ENCODE assay signal across 27 cellular contexts in genomic region chr17:46866325-46866724, GRCh38. TPM values are rescaled to one million over a fixed set of nuclear protein-coding genes. Genes with fewer than 3 reads are reported as not detected.
DNase-seq lines count a peak whose midpoint lies in the region; ATAC-seq and TF ChIP-seq lines count a peak whose summit lies in the region.
"Had no signal": no experiment of that assay in that cellular context is flagged by ENCODE, and none has a peak within 500 bp of the region (broad histone marks: within the 10 kb centered on the region; RNA-seq: fewer than 3 reads in every experiment).

No MANE protein-coding gene starts in this region.

- POLR2A ChIA-PET in HEK293 (lab: Yijun Ruan, JAX) = interaction anchor here (1.0 kb wide), 1 partner anchor 25 kb away, joined by 3 read pairs; no protein-coding TSS in a partner anchor

- ATAC-seq in left ventricle myocardium superior = no peak
- ATAC-seq in HG03039 (IDR thresholded peaks at IDR 0.05; ENCODE audit: unreplicated experiment) = no peak
- ATAC-seq: A549, Panc1, T-cell had no signal

- TF ChIP-seq CTCF in HEK293 (tag by site-specific recombination; IDR thresholded peaks at IDR 0.05) (no peak), endodermal cell (conservative IDR thresholded peaks at IDR 0.05) (no peak), osteocyte (IDR thresholded peaks at IDR 0.05) (no peak)

- H3K27me3 Mint-ChIP-seq in endodermal cell (ENCODE audit: insufficient read depth) (peaks cover 17% of the 10 kb centered on the region), osteocyte (ENCODE audit: unreplicated experiment) (peaks cover 3% of the 10 kb centered on the region)

- H3K9me3 Mint-ChIP-seq in endodermal cell = no peaks in the 10 kb centered on the region
- no peaks in the 10 kb centered on the region for H3K9me3 Mint-ChIP-seq in osteocyte (ENCODE audit: unreplicated experiment)
- H3K9me3 Mint-ChIP-seq: CD8-positive, alpha-beta memory T cell; T-cell had no signal

- no peak overlapping the region for H3K27ac ChIP-seq in HEK293 (ENCODE audit: extremely low read depth, low read depth, low read length)
- H3K27ac ChIP-seq in endodermal cell (ENCODE audit: low read depth, low read length) = no peak overlapping the region
- H3K27ac ChIP-seq: A549, C4-2B, RWPE1 had no signal

- no peaks in the 10 kb centered on the region for H3K36me3 Mint-ChIP-seq in endodermal cell (ENCODE audit: low read depth)
- H3K36me3 Mint-ChIP-seq in osteocyte (ENCODE audit: unreplicated experiment) = no peaks in the 10 kb centered on the region
- H3K36me3 Mint-ChIP-seq: T-cell had no signal

- intact Hi-C loops in left ventricle myocardium superior (cut with micrococcal nuclease) = no loop called here

- H3K4me1 ChIP-seq in HEK293 (ENCODE audit: control insufficient read depth, insufficient read depth, low read length) (0 out of 2 replicates have a peak, but pooled peaks cover 3% of the 10 kb centered on the region), endodermal cell (ENCODE audit: control insufficient read depth, insufficient read depth, low read length) (no peaks in the 10 kb centered on the region)

- no peaks in the 10 kb centered on the region for H3K36me3 ChIP-seq in HEK293 (ENCODE audit: control insufficient read depth in 2 of 2, insufficient read depth in 1 of 2, low read length in 2 of 2)
- H3K36me3 ChIP-seq in endodermal cell (ENCODE audit: control insufficient read depth, insufficient read depth, low read length) = no peaks in the 10 kb centered on the region

- 84 to 88% methylated on average over 7 to 8 of the region's 8 CpGs for WGBS in endodermal cell (ENCODE audit: insufficient coverage in 1 of 2, insufficient read length in 1 of 2), 2 experiments

- H3K27ac Mint-ChIP-seq in endodermal cell = no peak overlapping the region
- no peak overlapping the region for H3K27ac Mint-ChIP-seq in osteocyte (ENCODE audit: unreplicated experiment)
- H3K27ac Mint-ChIP-seq: CD8-positive, alpha-beta memory T cell; T-cell had no signal

- H3K4me3 Mint-ChIP-seq in endodermal cell (no peak overlapping the region), osteocyte (ENCODE audit: unreplicated experiment) (no peak overlapping the region)
- H3K4me3 Mint-ChIP-seq: CD8-positive, alpha-beta memory T cell; T-cell had no signal

- DNase-seq in NCI-H526 (lab: John Stamatoyannopoulos, UW) = peak; percentile 39 to 81
- peak; percentile 41 for DNase-seq in endodermal cell
- DNase-seq in left ventricle myocardium superior = no peak
- DNase-seq in NCI-H524 (lab: John Stamatoyannopoulos, UW) = no peak
- no peak for DNase-seq in osteocyte (ENCODE audit: extremely low spot score, unreplicated experiment)
- DNase-seq: AML-193; CD8-positive, alpha-beta memory T cell; DMS 273 treated with DMSO at 0.1 percent for 48 hours; DMS79; GF-D8; H7; Karpas-422; NCI-H1092 treated with DMSO at 0.1 percent for 48 hours; NCI-H1436; NCI-H187; NCI-H69; SHP77; T-cell had no signal

- no peaks in the 10 kb centered on the region for H3K9me3 ChIP-seq in HEK293 (ENCODE audit: control insufficient read depth, insufficient read depth, low read depth, low read length)
- no peaks in the 10 kb centered on the region for H3K9me3 ChIP-seq in endodermal cell (ENCODE audit: control insufficient read depth, low read length)
- H3K9me3 ChIP-seq: A549 had no signal

- H3K4me1 Mint-ChIP-seq in endodermal cell (no peaks in the 10 kb centered on the region), osteocyte (ENCODE audit: unreplicated experiment) (peaks cover 3% of the 10 kb centered on the region)
- H3K4me1 Mint-ChIP-seq: T-cell had no signal

- CTCF ChIA-PET in HEK293 (lab: Yijun Ruan, JAX) = interaction anchor here (0.5 to 1.5 kb wide), 2 partner anchors 25 to 912 kb away, joined by 3 to 4 read pairs; no protein-coding TSS in a partner anchor

- no peak overlapping the region for H3K9ac ChIP-seq in endodermal cell (ENCODE audit: extremely low read depth, low read length, poor library complexity, severe bottlenecking)

- H3K27me3 ChIP-seq in endodermal cell (ENCODE audit: control insufficient read depth, insufficient read depth, low read length, poor library complexity, severe bottlenecking) = no peaks in the 10 kb centered on the region

- H3K4me3 ChIP-seq in HEK293 (ENCODE audit: low read depth, low read length) (no peak overlapping the region), endodermal cell (ENCODE audit: low read length) (no peak overlapping the region)
- H3K4me3 ChIP-seq: A549 had no signal

TF ChIP-seq in HEK293, 187 proteins besides CTCF, POLR2A, EP300 and RAD21:
- no peak for TF ChIP-seq WT1 (tag by site-specific recombination; IDR thresholded peaks at IDR 0.05)
- TF ChIP-seq ZSCAN4 (tag by site-specific recombination; IDR thresholded peaks at IDR 0.05) = peak; percentile 55

RNA-seq across cellular contexts. Expression of gene WNT9B, which starts 14.9 kb away (rescaled TPM):
- under 1 TPM in 1 of 2 donors, not detected in 1; 0.33 TPM for total RNA-seq in endodermal cell
- 2.4 TPM for polyA plus RNA-seq in endodermal cell (2013, experiment 1 of 2)
- polyA plus RNA-seq in endodermal cell (2013, experiment 2 of 2) = 2.1 TPM
- 0.42 TPM for total RNA-seq in left ventricle myocardium superior
- total RNA-seq in osteocyte = not detected in 2 replicates
- total RNA-seq: CD8-positive, alpha-beta memory T cell; HT1080; OCI-LY7; SK-MEL-5; T-cell had no signal
- polyA plus RNA-seq: CD8-positive, alpha-beta memory T cell had no signal

RNA-seq across cellular contexts. Expression of gene WNT3, which starts 47.8 kb away (rescaled TPM):
- total RNA-seq in endodermal cell (10 to 100 TPM; 19.9 to 21.8 TPM), left ventricle myocardium superior (0.92 TPM), osteocyte (2.0 and 2.4 TPM in 2 replicates)
- 51.2 TPM for polyA plus RNA-seq in endodermal cell (2013, experiment 1 of 2)
- 42.1 TPM for polyA plus RNA-seq in endodermal cell (2013, experiment 2 of 2)
- total RNA-seq: CD8-positive, alpha-beta memory T cell had no signal
- polyA plus RNA-seq: CD8-positive, alpha-beta memory T cell had no signal

RNA-seq across cellular contexts. Expression of gene GOSR2, which starts 56.6 kb away (rescaled TPM):
- total RNA-seq in endodermal cell = 10 to 100 TPM; 51.9 to 65.5 TPM
- polyA plus RNA-seq in endodermal cell (2013, experiment 1 of 2) = 39.7 TPM
- 33.5 TPM for polyA plus RNA-seq in endodermal cell (2013, experiment 2 of 2)
- total RNA-seq in left ventricle myocardium superior = 35.2 TPM
- total RNA-seq in osteocyte = 58.0 and 63.7 TPM in 2 replicates

Comparison
In these comparisons a context has a peak if more than half of its experiments do, and no peak if none do; other contexts are left out.
1. DNase-seq: peak in NCI-H526 (2 of 2) and endodermal cell (single experiment); none in left ventricle myocardium superior (single experiment), NCI-H524 (0 of 2) and osteocyte (single experiment).